In genomic region chr6:11460001-11460668, GRCh38 we compare ENCODE assay signal across 8 cellular contexts.
DNase-seq lines count a peak whose midpoint lies in the region; ATAC-seq, FAIRE-seq and TF ChIP-seq lines count a peak whose summit lies in the region.

No MANE protein-coding gene starts in this region.

- no peaks in the 10 kb centered on the region for H3K36me3 ChIP-seq in endodermal cell (ENCODE audit: control insufficient read depth, insufficient read depth, low read length)
- no peaks in the 10 kb centered on the region for H3K36me3 ChIP-seq in MG63

- peak; percentile 40 for ATAC-seq in GM21576 (IDR thresholded peaks at IDR 0.05; ENCODE audit: unreplicated experiment)
- no peak for ATAC-seq in naive thymus-derived CD8-positive, alpha-beta T cell

- H3K36me3 Mint-ChIP-seq in endodermal cell (ENCODE audit: low read depth) = no peaks in the 10 kb centered on the region
- H3K36me3 Mint-ChIP-seq in naive thymus-derived CD8-positive, alpha-beta T cell = no peaks in the 10 kb centered on the region

- H3K27me3 Mint-ChIP-seq in endodermal cell (ENCODE audit: insufficient read depth) = peaks cover 4% of the 10 kb centered on the region
- H3K27me3 Mint-ChIP-seq in naive thymus-derived CD8-positive, alpha-beta T cell = no peaks in the 10 kb centered on the region

- WGBS in endodermal cell (ENCODE audit: insufficient coverage in 1 of 2, insufficient read length in 1 of 2), 2 experiments = 93 to 98% methylated on average over 4 of the region's 4 CpGs

- H3K9me3 ChIP-seq in endodermal cell (ENCODE audit: control insufficient read depth, low read length) (no peaks in the 10 kb centered on the region), MG63 (no peaks in the 10 kb centered on the region)

- no peaks in the 10 kb centered on the region for H3K4me1 ChIP-seq in endodermal cell (ENCODE audit: control insufficient read depth, insufficient read depth, low read length)

- H3K27me3 ChIP-seq in endodermal cell (ENCODE audit: control insufficient read depth, insufficient read depth, low read length, poor library complexity, severe bottlenecking) (no peaks in the 10 kb centered on the region), MG63 (no peaks in the 10 kb centered on the region)

- POLR2A ChIA-PET in naive thymus-derived CD8-positive, alpha-beta T cell (lab: Charles Lee) = no interaction called here

- no peak overlapping the region for H3K4me3 ChIP-seq in fibroblast of pulmonary artery (replicated peaks; ENCODE audit: low read depth, low read length)
- H3K4me3 ChIP-seq in endodermal cell (ENCODE audit: low read length) = no peak overlapping the region
- H3K4me3 ChIP-seq in MG63 = no peak overlapping the region

- H3K9ac ChIP-seq in endodermal cell (ENCODE audit: extremely low read depth, low read length, poor library complexity, severe bottlenecking) = no peak overlapping the region

- H3K4me3 Mint-ChIP-seq in endodermal cell = no peak overlapping the region
- H3K4me3 Mint-ChIP-seq in naive thymus-derived CD8-positive, alpha-beta T cell = peak overlapping the region in 1 of 10 donors; percentile 5

- FAIRE-seq in GM12891 (lab: Jason Lieb, UNC) = peak; percentile 91

- peak; percentile 28 for TF ChIP-seq CTCF in fibroblast of pulmonary artery (IDR thresholded peaks at IDR 0.05; ENCODE audit: low read length, missing control alignments)
- TF ChIP-seq CTCF in endodermal cell (conservative IDR thresholded peaks at IDR 0.05) = no peak

- no peaks in the 10 kb centered on the region for H3K4me1 Mint-ChIP-seq in endodermal cell
- peaks cover 3 to 47% (median 6%) of the 10 kb centered on the region in 4 donors for H3K4me1 Mint-ChIP-seq in naive thymus-derived CD8-positive, alpha-beta T cell

- DNase-seq in GM12891 (ENCODE audit: insufficient read length, low spot score) (no peak), NOMO-1 treated with DMSO at 0.1 percent for 48 hours (lab: John Stamatoyannopoulos, UW; ENCODE audit: unreplicated experiment) (peak; percentile 75), fibroblast of pulmonary artery (ENCODE audit: low read depth) (peak; percentile 62), endodermal cell (no peak), NCI-H2196 treated with DMSO at 0.1 percent for 48 hours (lab: John Stamatoyannopoulos, UW; ENCODE audit: unreplicated experiment) (no peak), MG63 (no peak)
- no peak for DNase-seq in naive thymus-derived CD8-positive, alpha-beta T cell

- H3K9me3 Mint-ChIP-seq in endodermal cell = peaks cover 10% of the 10 kb centered on the region
- H3K9me3 Mint-ChIP-seq in naive thymus-derived CD8-positive, alpha-beta T cell = peaks cover 0 to 4% (median 0%) of the 10 kb centered on the region in 9 donors

- no peak overlapping the region for H3K27ac Mint-ChIP-seq in endodermal cell
- H3K27ac Mint-ChIP-seq in naive thymus-derived CD8-positive, alpha-beta T cell = peak overlapping the region in 1 of 10 donors; percentile 69

- no peak overlapping the region for H3K27ac ChIP-seq in endodermal cell (ENCODE audit: low read depth, low read length)

- TF ChIP-seq POLR2A in GM12891 (IDR thresholded peaks at IDR 0.05; ENCODE audit: low read depth, low read length) = peak; percentile 62; the same call in 1 of the 2 replicates

TF ChIP-seq in GM12891, 5 proteins besides CTCF, POLR2A, EP300 and RAD21:
- TF ChIP-seq POLR2AphosphoS5 (IDR thresholded peaks at IDR 0.05; ENCODE audit: low read depth, low read length) (no peak), TAF1 (IDR thresholded peaks at IDR 0.05; ENCODE audit: low read depth, low read length) (no peak), POU2F2 (IDR thresholded peaks at IDR 0.05; ENCODE audit: low read depth, low read length) (no peak), PAX5 (IDR thresholded peaks at IDR 0.05; ENCODE audit: insufficient read depth, low read length, severe bottlenecking) (no peak), SPI1 (IDR thresholded peaks at IDR 0.05; ENCODE audit: low read depth, low read length) (no peak)
TF ChIP-seq in GM12891: peak in this region for 0.

Comparison
In these comparisons a context has a peak if more than half of its experiments do, and no peak if none do; other contexts are left out.
1. DNase-seq: peak in NOMO-1 treated with DMSO at 0.1 percent for 48 hours (single experiment) and fibroblast of pulmonary artery (single experiment); none in GM12891 (single experiment), endodermal cell (single experiment), NCI-H2196 treated with DMSO at 0.1 percent for 48 hours (single experiment), MG63 (single experiment) and naive thymus-derived CD8-positive, alpha-beta T cell (0 of 10).